11 cellular contexts compared by ENCODE assay signal in the genomic region with DNA sequence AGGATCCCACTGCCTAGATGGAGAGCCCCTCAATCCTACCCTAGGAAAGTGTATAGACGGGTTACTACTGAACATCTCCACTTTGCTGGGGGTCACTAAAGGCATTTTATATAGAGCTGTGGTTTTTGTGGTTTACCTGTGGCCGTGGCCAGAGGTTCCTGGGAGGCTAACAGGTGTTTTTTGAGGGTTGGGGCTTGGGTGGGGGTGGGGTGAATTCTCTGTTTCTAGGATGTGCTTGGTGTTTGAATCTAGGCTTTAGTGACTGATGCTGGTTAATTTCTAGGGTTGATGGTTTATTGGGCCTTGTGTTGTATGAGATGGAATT. TPM values are rescaled to one million over a fixed set of nuclear protein-coding genes. Genes with fewer than 3 reads are reported as not detected.
DNase-seq lines count a peak whose midpoint lies in the region; ATAC-seq, FAIRE-seq and TF ChIP-seq lines count a peak whose summit lies in the region.
"Had no signal": no experiment of that assay in that cellular context is flagged by ENCODE, and none has a peak within 500 bp of the region (broad histone marks: within the 10 kb centered on the region; RNA-seq: fewer than 3 reads in every experiment).

No MANE protein-coding gene starts in this region.

- TF ChIP-seq POLR2A in endothelial cell of umbilical vein (IDR thresholded peaks at IDR 0.05; ENCODE audit: low read depth, low read length) (no peak), ovary (IDR thresholded peaks at IDR 0.05) (no peak)

- TF ChIP-seq EP300 in ovary (IDR thresholded peaks at IDR 0.05), result no peak

- peaks cover 31% of the 10 kb centered on the region for H3K4me1 Mint-ChIP-seq in activated CD4-positive, alpha-beta memory T cell treated with anti-CD3 and anti-CD28 coated beads, Interleukin-2, amount 10 ng/mL, durations not matched to agents 7 days and 5 days

- no peak overlapping the region for H3K27ac ChIP-seq in KMS-11
- peak overlapping the region; percentile 86 for H3K27ac ChIP-seq in endothelial cell of umbilical vein (ENCODE audit: insufficient read depth, low read depth, low read length)
- peak overlapping the region; percentile 93 to 99 for H3K27ac ChIP-seq in ovary

- no peak for FAIRE-seq in endothelial cell of umbilical vein (lab: Jason Lieb, UNC)

- no peaks in the 10 kb centered on the region for H3K79me2 ChIP-seq in KMS-11 (ENCODE audit: insufficient read depth, low read depth)
- H3K79me2 ChIP-seq in endothelial cell of umbilical vein (ENCODE audit: control insufficient read depth, insufficient read depth, low read length), result peaks cover 56% of the 10 kb centered on the region

- H3K36me3 ChIP-seq in KMS-11 (ENCODE audit: insufficient read depth) (no peaks in the 10 kb centered on the region), endothelial cell of umbilical vein (ENCODE audit: control insufficient read depth in 2 of 2, extremely low read depth in 1 of 2, insufficient read depth in 2 of 2, low read length in 2 of 2) (no peaks in the 10 kb centered on the region), ovary (no peaks in the 10 kb centered on the region)

- H3K4me3 ChIP-seq in AG09309 (ENCODE audit: control insufficient read depth, low read depth, low read length), result peak overlapping the region; percentile 69
- no peak overlapping the region for H3K4me3 ChIP-seq in KMS-11 (IDR thresholded peaks at IDR 0.05; ENCODE audit: insufficient read depth, low read depth, low read length)
- H3K4me3 ChIP-seq in endothelial cell of umbilical vein (replicated peaks in 1 of 3; ENCODE audit: insufficient read depth in 1 of 3, low read depth in 1 of 3, low read length in 3 of 3), result peak overlapping the region; percentile 73 to 91 (median 86)
- peak overlapping the region; percentile 64 for H3K4me3 ChIP-seq in ovary

- H3K27me3 Mint-ChIP-seq in activated CD4-positive, alpha-beta memory T cell treated with anti-CD3 and anti-CD28 coated beads, Interleukin-2, amount 10 ng/mL, durations not matched to agents 7 days and 5 days, result peaks cover 87% of the 10 kb centered on the region

- H3K9me3 ChIP-seq in endothelial cell of umbilical vein (replicated peaks; ENCODE audit: control insufficient read depth, insufficient read depth, low read length) (no peaks in the 10 kb centered on the region), ovary (no peaks in the 10 kb centered on the region)

- H2AFZ ChIP-seq in KMS-11 (ENCODE audit: low read depth) (no peak overlapping the region), endothelial cell of umbilical vein (ENCODE audit: low read depth, low read length) (no peak overlapping the region)

- ATAC-seq in HG03108 (IDR thresholded peaks at IDR 0.05; ENCODE audit: unreplicated experiment) (no peak), HG02938 (IDR thresholded peaks at IDR 0.05; ENCODE audit: unreplicated experiment) (no peak)
- ATAC-seq: activated T-cell treated with anti-CD3 and anti-CD28 coated beads, Interleukin-2, amount 50 U/mL, for 4 hours had no signal

- 0 to 4% (median 3%) methylated on average over 2 of the region's 2 CpGs for WGBS in ovary, 3 donors

- H3K36me3 Mint-ChIP-seq in activated CD4-positive, alpha-beta memory T cell treated with anti-CD3 and anti-CD28 coated beads, Interleukin-2, amount 10 ng/mL, durations not matched to agents 7 days and 5 days (ENCODE audit: low read depth), result no peaks in the 10 kb centered on the region

- DNase-seq in AG09309 (ENCODE audit: low read depth), result no peak
- DNase-seq in endothelial cell of umbilical vein (ENCODE audit: low read depth, low spot score), result no peak
- DNase-seq in ovary, result no peak
- no peak for DNase-seq in Ammon's horn (ENCODE audit: low spot score)
- DNase-seq in activated CD4-positive, alpha-beta memory T cell treated with anti-CD3 and anti-CD28 coated beads, Interleukin-2, amount 10 ng/mL, durations not matched to agents 7 days and 5 days, result no peak
- DNase-seq: activated T-cell treated with anti-CD3 and anti-CD28 coated beads, Interleukin-2, amount 50 U/mL, for 4 hours; COR-L47; NCI-H1105 had no signal

- peaks cover 34% of the 10 kb centered on the region for H3K4me1 ChIP-seq in KMS-11 (ENCODE audit: low read depth, poor library complexity, severe bottlenecking)
- peaks cover 54% of the 10 kb centered on the region for H3K4me1 ChIP-seq in endothelial cell of umbilical vein (ENCODE audit: control insufficient read depth, extremely low read depth, insufficient read depth, low read length)
- peaks cover 20% of the 10 kb centered on the region for H3K4me1 ChIP-seq in ovary (ENCODE audit: insufficient read depth)

- TF ChIP-seq CTCF in AG09309 (IDR thresholded peaks at IDR 0.05; ENCODE audit: control insufficient read depth, insufficient read depth, low read depth, low read length, missing control alignments), result no peak
- no peak for TF ChIP-seq CTCF in KMS-11 (conservative IDR thresholded peaks at IDR 0.05; ENCODE audit: low read depth, low read length)
- TF ChIP-seq CTCF in endothelial cell of umbilical vein (IDR thresholded peaks at IDR 0.05; ENCODE audit: extremely low read depth in 1 of 2, insufficient read depth in 1 of 2, low read depth in 1 of 2, low read length in 2 of 2), result no peak
- TF ChIP-seq CTCF in ovary (IDR thresholded peaks at IDR 0.05), result no peak

- H4K20me1 ChIP-seq in KMS-11 (ENCODE audit: insufficient read depth) (no peaks in the 10 kb centered on the region), endothelial cell of umbilical vein (replicated peaks; ENCODE audit: control insufficient read depth, extremely low read depth, insufficient read depth, low read length) (no peaks in the 10 kb centered on the region)

- no peak overlapping the region for H3K4me3 Mint-ChIP-seq in activated CD4-positive, alpha-beta memory T cell treated with anti-CD3 and anti-CD28 coated beads, Interleukin-2, amount 10 ng/mL, durations not matched to agents 7 days and 5 days
- H3K4me3 Mint-ChIP-seq: activated T-cell treated with anti-CD3 and anti-CD28 coated beads, Interleukin-2, amount 50 U/mL, for 4 hours had no signal

- H3K4me2 ChIP-seq in KMS-11, result peak overlapping the region; percentile 47; the same call in 1 of the 2 replicates
- peak overlapping the region; percentile 99 for H3K4me2 ChIP-seq in endothelial cell of umbilical vein (ENCODE audit: insufficient read depth, low read length)

- intact Hi-C loops in endothelial cell of umbilical vein (cut with micrococcal nuclease), result no loop called here
- intact Hi-C loops in ovary (cut with DNase I), result loop anchor here in 1 of 4 donors (10.0 kb wide), 1 partner anchor 1128 kb away; the partner anchor contains the start of gene NFE2L2

- H3K27me3 ChIP-seq in KMS-11 (ENCODE audit: insufficient read depth, low read depth), result no peaks in the 10 kb centered on the region
- no peaks in the 10 kb centered on the region for H3K27me3 ChIP-seq in endothelial cell of umbilical vein (ENCODE audit: control insufficient read depth in 2 of 2, insufficient read depth in 2 of 2, low read length in 2 of 2)
- H3K27me3 ChIP-seq in ovary, result no peaks in the 10 kb centered on the region

- H3K9ac ChIP-seq in KMS-11, result no peak overlapping the region
- peak overlapping the region; percentile 66 for H3K9ac ChIP-seq in endothelial cell of umbilical vein (replicated peaks; ENCODE audit: extremely low read depth, insufficient read depth, low read length)

- H3K27ac Mint-ChIP-seq in activated CD4-positive, alpha-beta memory T cell treated with anti-CD3 and anti-CD28 coated beads, Interleukin-2, amount 10 ng/mL, durations not matched to agents 7 days and 5 days, result no peak overlapping the region

- no peaks in the 10 kb centered on the region for H3K9me1 ChIP-seq in endothelial cell of umbilical vein (replicated peaks; ENCODE audit: control insufficient read depth, extremely low read depth, insufficient read depth, low read length)

- dilution Hi-C loops in endothelial cell of umbilical vein (cut with MboI; ENCODE audit: extremely low pct_ligation_motif_present, low sequenced_read_pairs), result loop anchor here (25.0 kb wide), 1 partner anchor 500 kb away; no protein-coding TSS in a partner anchor

- POLR2A ChIA-PET in endothelial cell of umbilical vein (lab: Charles Lee), result interaction anchor here (1.2 kb wide), 1 partner anchor 417 kb away, joined by 3 read pairs; no protein-coding TSS in a partner anchor
- POLR2A ChIA-PET in activated CD4-positive, alpha-beta memory T cell treated with anti-CD3 and anti-CD28 coated beads, Interleukin-2, amount 10 ng/mL, durations not matched to agents 7 days and 5 days (lab: Charles Lee), result no interaction called here

- no peaks in the 10 kb centered on the region for H3K9me3 Mint-ChIP-seq in activated CD4-positive, alpha-beta memory T cell treated with anti-CD3 and anti-CD28 coated beads, Interleukin-2, amount 10 ng/mL, durations not matched to agents 7 days and 5 days

- CTCF ChIA-PET in endothelial cell of umbilical vein (lab: Charles Lee), result interaction anchor here (1.8 to 6.9 kb wide), 5 partner anchors 8 to 517 kb away, joined by 8 to 227 read pairs (median 87); partner anchors contain the start of gene HOXD8
- CTCF ChIA-PET in activated CD4-positive, alpha-beta memory T cell treated with anti-CD3 and anti-CD28 coated beads, Interleukin-2, amount 10 ng/mL, durations not matched to agents 7 days and 5 days (lab: Charles Lee), result no interaction called here

- no TSS peak for BruUV-seq in endothelial cell of umbilical vein (replicated peaks; lab: Mats Ljungman, UMichigan)

RNA-seq across cellular contexts. Expression of gene HOXD8, which starts 7.7 kb away (rescaled TPM):
- total RNA-seq in endothelial cell of umbilical vein (14.9 and 15.6 TPM in 2 replicates), ovary (10 to 100 TPM; 29.2 to 46.8 (median 33.1) TPM)
- polyA plus RNA-seq in endothelial cell of umbilical vein (6.4 and 7.2 TPM in 2 replicates), ovary (10 to 100 TPM; 36.9 to 50.6 TPM)
- 7.9 and 8.0 TPM in 2 replicates for polyA plus RNA-seq in endothelial cell of umbilical vein (2011; cell fraction: cytosol; rRNA removed)
- 5.3 and 7.6 TPM in 2 replicates for polyA plus RNA-seq in endothelial cell of umbilical vein (2011; cell fraction: nucleus; rRNA removed)
- polyA plus RNA-seq in endothelial cell of umbilical vein (2012), result 13.0 and 15.6 TPM in 2 replicates
- 3.2 and 4.6 TPM in 2 replicates for polyA minus RNA-seq in endothelial cell of umbilical vein
- polyA minus RNA-seq in endothelial cell of umbilical vein (2011; cell fraction: cytosol; rRNA and poly(A)+ RNA removed), result not detected
- 2.6 and 3.6 TPM in 2 replicates for polyA minus RNA-seq in endothelial cell of umbilical vein (2011; cell fraction: nucleus; rRNA and poly(A)+ RNA removed)
- not detected for total RNA-seq in activated CD4-positive, alpha-beta memory T cell treated with anti-CD3 and anti-CD28 coated beads, Interleukin-2, amount 10 ng/mL, durations not matched to agents 7 days and 5 days

RNA-seq across cellular contexts. Expression of gene HOXD4, which starts 14.1 kb away (rescaled TPM):
- total RNA-seq in endothelial cell of umbilical vein (11.5 and 13.7 TPM in 2 replicates), ovary (10 to 100 TPM in 6 of 7 donors, 1 to 10 TPM in 1; 6.2 to 16.5 (median 12.7) TPM)
- polyA plus RNA-seq in endothelial cell of umbilical vein (7.6 TPM in 2 replicates), ovary (10 to 100 TPM in 1 of 2 donors, 1 to 10 TPM in 1; 8.3 to 11.0 TPM)
- polyA plus RNA-seq in endothelial cell of umbilical vein (2011; cell fraction: cytosol; rRNA removed), result 1.2 and 2.2 TPM in 2 replicates
- 58.7 and 63.3 TPM in 2 replicates for polyA plus RNA-seq in endothelial cell of umbilical vein (2011; cell fraction: nucleus; rRNA removed)
- polyA plus RNA-seq in endothelial cell of umbilical vein (2012), result 4.0 and 6.6 TPM in 2 replicates
- polyA minus RNA-seq in endothelial cell of umbilical vein, result 2.7 and 2.9 TPM in 2 replicates
- polyA minus RNA-seq in endothelial cell of umbilical vein (2011; cell fraction: cytosol; rRNA and poly(A)+ RNA removed), result not detected
- 10.7 and 10.8 TPM in 2 replicates for polyA minus RNA-seq in endothelial cell of umbilical vein (2011; cell fraction: nucleus; rRNA and poly(A)+ RNA removed)
- total RNA-seq in activated CD4-positive, alpha-beta memory T cell treated with anti-CD3 and anti-CD28 coated beads, Interleukin-2, amount 10 ng/mL, durations not matched to agents 7 days and 5 days, result not detected
- total RNA-seq: activated T-cell treated with anti-CD3 and anti-CD28 coated beads, Interleukin-2, amount 50 U/mL, for 4 hours had no signal

RNA-seq across cellular contexts. Expression of gene HOXD9, which starts 14.7 kb away (rescaled TPM):
- total RNA-seq in endothelial cell of umbilical vein (3.5 and 3.9 TPM in 2 replicates), ovary (10 to 100 TPM in 6 of 7 donors, 1 to 10 TPM in 1; 9.7 to 20.6 (median 12.8) TPM)
- polyA plus RNA-seq in endothelial cell of umbilical vein (1.9 and 2.3 TPM in 2 replicates), ovary (10 to 100 TPM; 11.7 to 13.0 TPM)
- polyA plus RNA-seq in endothelial cell of umbilical vein (2011; cell fraction: cytosol; rRNA removed), result 1.2 and 1.9 TPM in 2 replicates
- 1.0 and 1.2 TPM in 2 replicates for polyA plus RNA-seq in endothelial cell of umbilical vein (2011; cell fraction: nucleus; rRNA removed)
- polyA plus RNA-seq in endothelial cell of umbilical vein (2012), result 3.6 and 4.5 TPM in 2 replicates
- polyA minus RNA-seq in endothelial cell of umbilical vein, result 0.40 and 0.46 TPM in 2 replicates
- 2.0 TPM for polyA minus RNA-seq in endothelial cell of umbilical vein (2011; cell fraction: cytosol; rRNA and poly(A)+ RNA removed)
- 0.53 and 1.4 TPM in 2 replicates for polyA minus RNA-seq in endothelial cell of umbilical vein (2011; cell fraction: nucleus; rRNA and poly(A)+ RNA removed)
- total RNA-seq in activated CD4-positive, alpha-beta memory T cell treated with anti-CD3 and anti-CD28 coated beads, Interleukin-2, amount 10 ng/mL, durations not matched to agents 7 days and 5 days, result not detected
- total RNA-seq: activated T-cell treated with anti-CD3 and anti-CD28 coated beads, Interleukin-2, amount 50 U/mL, for 4 hours had no signal

RNA-seq across cellular contexts. Expression of gene HOXD3, which starts 19.9 kb away (rescaled TPM):
- total RNA-seq in endothelial cell of umbilical vein, result 15.3 and 20.9 TPM in 2 replicates
- polyA plus RNA-seq in endothelial cell of umbilical vein, result 2.9 and 3.3 TPM in 2 replicates
- polyA plus RNA-seq in endothelial cell of umbilical vein (2011; cell fraction: cytosol; rRNA removed), result 1.6 and 2.2 TPM in 2 replicates
- 11.1 and 12.3 TPM in 2 replicates for polyA plus RNA-seq in endothelial cell of umbilical vein (2011; cell fraction: nucleus; rRNA removed)
- polyA plus RNA-seq in endothelial cell of umbilical vein (2012), result 4.4 and 6.2 TPM in 2 replicates
- 4.1 and 7.1 TPM in 2 replicates for polyA minus RNA-seq in endothelial cell of umbilical vein
- not detected for polyA minus RNA-seq in endothelial cell of umbilical vein (2011; cell fraction: cytosol; rRNA and poly(A)+ RNA removed)
- polyA minus RNA-seq in endothelial cell of umbilical vein (2011; cell fraction: nucleus; rRNA and poly(A)+ RNA removed), result 17.5 and 23.8 TPM in 2 replicates
- total RNA-seq in ovary, result 10 to 100 TPM; 12.5 to 18.7 (median 16.5) TPM
- polyA plus RNA-seq in ovary, result 10 to 100 TPM in 1 of 2 donors, 1 to 10 TPM in 1; 6.7 to 10.1 TPM
- total RNA-seq in activated CD4-positive, alpha-beta memory T cell treated with anti-CD3 and anti-CD28 coated beads, Interleukin-2, amount 10 ng/mL, durations not matched to agents 7 days and 5 days, result not detected
- total RNA-seq: activated T-cell treated with anti-CD3 and anti-CD28 coated beads, Interleukin-2, amount 50 U/mL, for 4 hours had no signal

RNA-seq across cellular contexts. Expression of gene HOXD10, which starts 20.6 kb away (rescaled TPM):
- total RNA-seq in endothelial cell of umbilical vein (not detected in 2 replicates), ovary (1 to 10 TPM in 4 of 7 donors, under 1 TPM in 3; 0.38 to 3.2 (median 1.0) TPM)
- polyA plus RNA-seq in endothelial cell of umbilical vein (not detected in 2 replicates), ovary (1 to 10 TPM; 1.1 to 8.1 TPM)
- polyA plus RNA-seq in endothelial cell of umbilical vein (2011; cell fraction: cytosol; rRNA removed), result not detected in 2 replicates
- not detected in 2 replicates for polyA plus RNA-seq in endothelial cell of umbilical vein (2011; cell fraction: nucleus; rRNA removed)
- polyA plus RNA-seq in endothelial cell of umbilical vein (2012), result not detected in 2 replicates
- polyA minus RNA-seq in endothelial cell of umbilical vein, result not detected in 2 replicates
- not detected for polyA minus RNA-seq in endothelial cell of umbilical vein (2011; cell fraction: cytosol; rRNA and poly(A)+ RNA removed)
- polyA minus RNA-seq in endothelial cell of umbilical vein (2011; cell fraction: nucleus; rRNA and poly(A)+ RNA removed), result not detected in 2 replicates
- total RNA-seq in activated CD4-positive, alpha-beta memory T cell treated with anti-CD3 and anti-CD28 coated beads, Interleukin-2, amount 10 ng/mL, durations not matched to agents 7 days and 5 days, result not detected
- total RNA-seq: activated T-cell treated with anti-CD3 and anti-CD28 coated beads, Interleukin-2, amount 50 U/mL, for 4 hours had no signal

Comparison
In these comparisons a context has a peak if more than half of its experiments do, and no peak if none do; other contexts are left out.
1. RNA of gene HOXD8, which starts 7.7 kb away (total RNA-seq): 29.2 to 46.8 TPM in ovary and 14.9 to 15.6 TPM in endothelial cell of umbilical vein; not detected in activated CD4-positive, alpha-beta memory T cell treated with anti-CD3 and anti-CD28 coated beads, Interleukin-2, amount 10 ng/mL, durations not matched to agents 7 days and 5 days; every median in the first group is over 10 times any median in the second.
2. RNA of gene HOXD4, which starts 14.1 kb away (total RNA-seq): 11.5 to 13.7 TPM in endothelial cell of umbilical vein and 6.2 to 16.5 TPM in ovary; not detected in activated CD4-positive, alpha-beta memory T cell treated with anti-CD3 and anti-CD28 coated beads, Interleukin-2, amount 10 ng/mL, durations not matched to agents 7 days and 5 days; every median in the first group is over 4 times any median in the second.